ENCODE assay signal across 1 cellular context in the genomic region with DNA sequence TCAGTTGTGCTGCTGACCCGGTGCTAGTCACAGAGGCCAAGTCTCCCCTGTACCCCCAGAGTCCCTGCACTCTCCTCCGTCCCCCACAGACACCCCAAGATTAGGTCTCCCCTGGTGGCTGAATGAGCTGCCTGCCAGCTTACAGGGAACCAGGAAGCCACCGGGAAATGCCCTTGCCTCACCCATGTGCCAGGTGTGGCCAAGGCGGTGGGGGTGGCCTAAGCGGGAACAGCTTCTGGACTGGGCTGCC.
TF ChIP-seq lines count a peak whose summit lies in the region.

No MANE protein-coding gene starts in this region.

TF ChIP-seq in H1, 55 proteins besides CTCF, POLR2A, EP300 and RAD21:
- TF ChIP-seq SIN3A (conservative IDR thresholded peaks at IDR 0.05 in 1 of 2, IDR thresholded peaks at IDR 0.05 in 1 of 2; ENCODE audit: low read depth in 1 of 2, low read length in 2 of 2) (no peak), TAF1 (IDR thresholded peaks at IDR 0.05; ENCODE audit: low read depth, low read length) (no peak), SIX5 (IDR thresholded peaks at IDR 0.05; ENCODE audit: low read depth, low read length) (no peak), GTF2F1 (IDR thresholded peaks at IDR 0.05; ENCODE audit: borderline replicate concordance, low read depth, low read length) (no peak), TEAD4 (IDR thresholded peaks at IDR 0.05; ENCODE audit: low read depth, low read length) (no peak), ASH2L (IDR thresholded peaks at IDR 0.05; ENCODE audit: low read length) (no peak), EGR1 (IDR thresholded peaks at IDR 0.05; ENCODE audit: borderline replicate concordance, low read depth, low read length) (no peak), ATF3 (IDR thresholded peaks at IDR 0.05; ENCODE audit: insufficient read depth, low read depth, low read length) (no peak), POLR2AphosphoS5 (IDR thresholded peaks at IDR 0.05; ENCODE audit: low read depth, low read length) (no peak), POU5F1 (IDR thresholded peaks at IDR 0.05; ENCODE audit: low read depth, low read length) (no peak), SUZ12 (IDR thresholded peaks at IDR 0.05; ENCODE audit: low read length) (no peak), CHD2 (IDR thresholded peaks at IDR 0.05; ENCODE audit: low read length) (no peak), EZH2 (IDR thresholded peaks at IDR 0.05; ENCODE audit: low read depth, low read length, severe bottlenecking) (no peak)
